17 cellular contexts compared by ENCODE assay signal in the genomic region with DNA sequence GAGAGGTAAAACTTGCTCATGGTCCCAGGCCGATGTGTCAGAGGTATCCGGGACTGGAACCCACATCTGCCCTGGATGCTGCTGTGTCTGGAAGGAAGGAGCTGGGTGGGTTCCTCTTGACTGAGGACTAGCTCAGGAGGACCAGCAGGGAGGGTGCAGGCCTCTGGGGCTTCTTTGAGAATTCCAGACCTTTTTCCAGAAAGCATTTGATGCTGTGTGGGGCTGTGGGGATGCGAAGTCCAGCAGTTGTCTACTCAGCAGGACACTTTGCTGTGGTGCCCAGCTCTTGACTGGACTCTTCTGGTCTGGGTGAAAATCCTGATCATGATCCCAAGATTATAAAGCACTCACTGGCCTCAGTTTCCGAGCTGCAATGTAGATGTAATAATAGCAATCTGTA. TPM values are rescaled to one million over a fixed set of nuclear protein-coding genes. Genes with fewer than 3 reads are reported as not detected.
"Had no signal": no experiment of that assay in that cellular context is flagged by ENCODE, and none has a peak within 500 bp of the region (broad histone marks: within the 10 kb centered on the region; RNA-seq: fewer than 3 reads in every experiment).

No MANE protein-coding gene starts in this region.

- H3K9ac ChIP-seq: SK-N-SH had no signal

- H3K4me3 Mint-ChIP-seq: activated CD8-positive, alpha-beta T cell treated with anti-CD3 and anti-CD28 coated beads, Interleukin-2, amount 10 ng/mL, durations not matched to agents 7 days and 5 days; central memory CD8-positive, alpha-beta T cell had no signal

- H3K4me3 ChIP-seq: ovary, thoracic aorta had no signal

- H3K27ac ChIP-seq: ovary, thoracic aorta had no signal

- H3K36me3 ChIP-seq: gastroesophageal sphincter, ovary, thoracic aorta had no signal

- H3K27ac Mint-ChIP-seq: activated CD8-positive, alpha-beta T cell treated with anti-CD3 and anti-CD28 coated beads, Interleukin-2, amount 10 ng/mL, durations not matched to agents 7 days and 5 days; WTC11 had no signal

- H3K27me3 ChIP-seq: ovary had no signal

- H3K9me3 ChIP-seq: ovary, SK-N-SH, thoracic aorta had no signal

- H3K9me3 Mint-ChIP-seq: central memory CD8-positive, alpha-beta T cell had no signal

- H3K36me3 Mint-ChIP-seq: WTC11 had no signal

- DNase-seq: activated CD4-positive, alpha-beta T cell treated with anti-CD3 and anti-CD28 coated beads for 48 hours; activated CD8-positive, alpha-beta memory T cell treated with anti-CD3 and anti-CD28 coated beads, Interleukin-2, amount 50 U/mL, for 48 hours; activated CD8-positive, alpha-beta T cell treated with anti-CD3 and anti-CD28 coated beads, Interleukin-2, amount 10 ng/mL, durations not matched to agents 7 days and 5 days; activated naive CD4-positive, alpha-beta T cell treated with Interleukin-2 at 50 U/mL for 16 hours; effector memory CD4-positive, alpha-beta T cell; hippocampal formation; mesenchymal stem cell; ovary; SK-N-SH; stimulated activated CD4-positive, alpha-beta T cell treated with anti-CD3 and anti-CD28 coated beads, Interleukin-12 subunit alpha, Interleukin-12 subunit beta, amount 100 ng/mL, for 4 hours; stimulated activated naive CD4-positive, alpha-beta T cell treated with Interleukin-2 at 50 U/mL for 16 hours had no signal

- ATAC-seq: activated CD8-positive, alpha-beta T cell treated with anti-CD3 and anti-CD28 coated beads, Interleukin-2, amount 10 ng/mL, durations not matched to agents 7 days and 5 days; gastroesophageal sphincter; WTC11 had no signal

- H3K4me1 Mint-ChIP-seq: central memory CD8-positive, alpha-beta T cell had no signal

RNA-seq across cellular contexts. Expression of a gene that starts 1.7 kb away (rescaled TPM):
- total RNA-seq: activated CD8-positive, alpha-beta T cell treated with anti-CD3 and anti-CD28 coated beads, Interleukin-2, amount 10 ng/mL, durations not matched to agents 7 days and 5 days; neural crest cell; T-helper 1 cell treated with Interleukin-12 subunit alpha and Interleukin-12 subunit beta and Interleukin-4 antibody, amounts not matched to agents 30 ng/mL and 1 ng/mL, for 36 hours had no signal
- polyA plus RNA-seq: SK-N-SH had no signal
